ENCODE assay signal across 2 cellular contexts in genomic region chr6:138222901-138223546, GRCh38.
TF ChIP-seq lines count a peak whose summit lies in the region.

No MANE protein-coding gene starts in this region.

TF ChIP-seq in HepG2, 621 proteins besides CTCF, POLR2A, EP300 and RAD21 (continues in another document):
- TF ChIP-seq AKAP8 (CRISPR knock-in tag; IDR thresholded peaks at IDR 0.05) (0 out of 2 replicates have a peak, but pooled peaks have one; percentile 53), BRD4 (CRISPR knock-in tag; IDR thresholded peaks at IDR 0.05) (peak; percentile 6; the same call in 1 of the 2 replicates), NFYC (CRISPR knock-in tag; IDR thresholded peaks at IDR 0.05) (no peak), SP4 (CRISPR knock-in tag; IDR thresholded peaks at IDR 0.05) (no peak), THAP9 (CRISPR knock-in tag; IDR thresholded peaks at IDR 0.05; ENCODE audit: borderline replicate concordance) (no peak), ZNF484 (CRISPR knock-in tag; IDR thresholded peaks at IDR 0.05; ENCODE audit: borderline replicate concordance, low read depth) (no peak), ZNF230 (CRISPR knock-in tag; IDR thresholded peaks at IDR 0.05) (0 out of 2 replicates have a peak, but pooled peaks have one; percentile 36), FOXK2 (IDR thresholded peaks at IDR 0.05) (peak; percentile 86), POGZ (CRISPR knock-in tag; IDR thresholded peaks at IDR 0.05) (peak; percentile 100), ZBTB20 (CRISPR knock-in tag; IDR thresholded peaks at IDR 0.05; ENCODE audit: borderline replicate concordance, low read depth) (peak; percentile 92; the same call in 1 of the 2 replicates), ZBTB49 (CRISPR knock-in tag; IDR thresholded peaks at IDR 0.05; ENCODE audit: borderline replicate concordance) (no peak), ZNF44 (CRISPR knock-in tag; IDR thresholded peaks at IDR 0.05) (no peak; the same call in 1 of the 2 replicates), ZNF430 (CRISPR knock-in tag; IDR thresholded peaks at IDR 0.05) (0 out of 2 replicates have a peak, but pooled peaks have one; percentile 28), RFXAP (CRISPR knock-in tag; IDR thresholded peaks at IDR 0.05; ENCODE audit: borderline replicate concordance) (no peak), CBX5 (CRISPR knock-in tag; IDR thresholded peaks at IDR 0.05; ENCODE audit: borderline replicate concordance) (peak; percentile 93), SNAI1 (CRISPR knock-in tag; IDR thresholded peaks at IDR 0.05; ENCODE audit: borderline replicate concordance) (0 out of 2 replicates have a peak, but pooled peaks have one; percentile 30)
- TF ChIP-seq, protein P1, sequence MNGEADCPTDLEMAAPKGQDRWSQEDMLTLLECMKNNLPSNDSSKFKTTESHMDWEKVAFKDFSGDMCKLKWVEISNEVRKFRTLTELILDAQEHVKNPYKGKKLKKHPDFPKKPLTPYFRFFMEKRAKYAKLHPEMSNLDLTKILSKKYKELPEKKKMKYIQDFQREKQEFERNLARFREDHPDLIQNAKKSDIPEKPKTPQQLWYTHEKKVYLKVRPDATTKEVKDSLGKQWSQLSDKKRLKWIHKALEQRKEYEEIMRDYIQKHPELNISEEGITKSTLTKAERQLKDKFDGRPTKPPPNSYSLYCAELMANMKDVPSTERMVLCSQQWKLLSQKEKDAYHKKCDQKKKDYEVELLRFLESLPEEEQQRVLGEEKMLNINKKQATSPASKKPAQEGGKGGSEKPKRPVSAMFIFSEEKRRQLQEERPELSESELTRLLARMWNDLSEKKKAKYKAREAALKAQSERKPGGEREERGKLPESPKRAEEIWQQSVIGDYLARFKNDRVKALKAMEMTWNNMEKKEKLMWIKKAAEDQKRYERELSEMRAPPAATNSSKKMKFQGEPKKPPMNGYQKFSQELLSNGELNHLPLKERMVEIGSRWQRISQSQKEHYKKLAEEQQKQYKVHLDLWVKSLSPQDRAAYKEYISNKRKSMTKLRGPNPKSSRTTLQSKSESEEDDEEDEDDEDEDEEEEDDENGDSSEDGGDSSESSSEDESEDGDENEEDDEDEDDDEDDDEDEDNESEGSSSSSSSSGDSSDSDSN (CRISPR knock-in tag; IDR thresholded peaks at IDR 0.05): no peak; the same call in 1 of the 2 replicates
- TF ChIP-seq, protein P2, sequence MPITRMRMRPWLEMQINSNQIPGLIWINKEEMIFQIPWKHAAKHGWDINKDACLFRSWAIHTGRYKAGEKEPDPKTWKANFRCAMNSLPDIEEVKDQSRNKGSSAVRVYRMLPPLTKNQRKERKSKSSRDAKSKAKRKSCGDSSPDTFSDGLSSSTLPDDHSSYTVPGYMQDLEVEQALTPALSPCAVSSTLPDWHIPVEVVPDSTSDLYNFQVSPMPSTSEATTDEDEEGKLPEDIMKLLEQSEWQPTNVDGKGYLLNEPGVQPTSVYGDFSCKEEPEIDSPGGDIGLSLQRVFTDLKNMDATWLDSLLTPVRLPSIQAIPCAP (CRISPR knock-in tag; IDR thresholded peaks at IDR 0.05; ENCODE audit: low read depth): no peak
- TF ChIP-seq, protein P3, sequence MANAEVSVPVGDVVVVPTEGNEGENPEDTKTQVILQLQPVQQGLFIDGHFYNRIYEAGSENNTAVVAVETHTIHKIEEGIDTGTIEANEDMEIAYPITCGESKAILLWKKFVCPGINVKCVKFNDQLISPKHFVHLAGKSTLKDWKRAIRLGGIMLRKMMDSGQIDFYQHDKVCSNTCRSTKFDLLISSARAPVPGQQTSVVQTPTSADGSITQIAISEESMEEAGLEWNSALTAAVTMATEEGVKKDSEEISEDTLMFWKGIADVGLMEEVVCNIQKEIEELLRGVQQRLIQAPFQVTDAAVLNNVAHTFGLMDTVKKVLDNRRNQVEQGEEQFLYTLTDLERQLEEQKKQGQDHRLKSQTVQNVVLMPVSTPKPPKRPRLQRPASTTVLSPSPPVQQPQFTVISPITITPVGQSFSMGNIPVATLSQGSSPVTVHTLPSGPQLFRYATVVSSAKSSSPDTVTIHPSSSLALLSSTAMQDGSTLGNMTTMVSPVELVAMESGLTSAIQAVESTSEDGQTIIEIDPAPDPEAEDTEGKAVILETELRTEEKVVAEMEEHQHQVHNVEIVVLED (CRISPR knock-in tag; IDR thresholded peaks at IDR 0.05; ENCODE audit: borderline replicate concordance): 0 out of 2 replicates have a peak, but pooled peaks have one; percentile 42

TF ChIP-seq in GM23338, 12 proteins besides CTCF, POLR2A, EP300 and RAD21:
- TF ChIP-seq, protein P4, sequence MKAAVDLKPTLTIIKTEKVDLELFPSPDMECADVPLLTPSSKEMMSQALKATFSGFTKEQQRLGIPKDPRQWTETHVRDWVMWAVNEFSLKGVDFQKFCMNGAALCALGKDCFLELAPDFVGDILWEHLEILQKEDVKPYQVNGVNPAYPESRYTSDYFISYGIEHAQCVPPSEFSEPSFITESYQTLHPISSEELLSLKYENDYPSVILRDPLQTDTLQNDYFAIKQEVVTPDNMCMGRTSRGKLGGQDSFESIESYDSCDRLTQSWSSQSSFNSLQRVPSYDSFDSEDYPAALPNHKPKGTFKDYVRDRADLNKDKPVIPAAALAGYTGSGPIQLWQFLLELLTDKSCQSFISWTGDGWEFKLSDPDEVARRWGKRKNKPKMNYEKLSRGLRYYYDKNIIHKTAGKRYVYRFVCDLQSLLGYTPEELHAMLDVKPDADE (IDR thresholded peaks at IDR 0.05): no peak
- TF ChIP-seq ZNF114 (CRISPR knock-in tag; IDR thresholded peaks at IDR 0.05) (no peak), NANOG (IDR thresholded peaks at IDR 0.05; ENCODE audit: borderline replicate concordance) (no peak), ZNF462 (CRISPR knock-in tag; IDR thresholded peaks at IDR 0.05) (no peak), CREB1 (CRISPR knock-in tag; IDR thresholded peaks at IDR 0.05; ENCODE audit: low read depth) (no peak), REST (IDR thresholded peaks at IDR 0.05; ENCODE audit: unreplicated experiment) (no peak), JUNB (IDR thresholded peaks at IDR 0.05; ENCODE audit: unreplicated experiment) (no peak), ZNF331 (CRISPR knock-in tag; IDR thresholded peaks at IDR 0.05; ENCODE audit: low read depth) (no peak), EZH2 (IDR thresholded peaks at IDR 0.05; ENCODE audit: low read depth, unreplicated experiment) (no peak)
